In genomic region chr2:143263045-143263625, GRCh38 we compare ENCODE assay signal across 10 cellular contexts.
A peak's percentile ranks its signal among the peaks of the same experiment; 100 is the strongest.
DNase-seq lines count a peak whose midpoint lies in the region; ATAC-seq and TF ChIP-seq lines count a peak whose summit lies in the region.
"Had no signal": no experiment of that assay in that cellular context is flagged by ENCODE, and none has a peak within 500 bp of the region (broad histone marks: within the 10 kb centered on the region; RNA-seq: fewer than 3 reads in every experiment).

No MANE protein-coding gene starts in this region.

- H3K9ac ChIP-seq in GM23248 = no peak overlapping the region

- no peak overlapping the region for H3K4me3 ChIP-seq in CD4-positive, alpha-beta memory T cell (ENCODE audit: low read length in 2 of 2)
- H3K4me3 ChIP-seq in HL-60 (replicated peaks; ENCODE audit: insufficient read depth, low read length) (no peak overlapping the region), upper lobe of left lung (no peak overlapping the region), GM23248 (no peak overlapping the region)
- H3K4me3 ChIP-seq: PC-9 had no signal

- TF ChIP-seq CTCF in HL-60 (IDR thresholded peaks at IDR 0.05; ENCODE audit: insufficient read depth, low read length) (no peak), upper lobe of left lung (IDR thresholded peaks at IDR 0.05) (peak in 1 of 6 experiments; percentile 11)

- in situ Hi-C loops in GM23248 (cut with MboI) = no loop called here

- H3K79me2 ChIP-seq in GM23248 (ENCODE audit: insufficient read depth) = no peaks in the 10 kb centered on the region

- H3K9me3 Mint-ChIP-seq in CD4-positive, alpha-beta memory T cell = peaks cover 0 to 8% (median 6%) of the 10 kb centered on the region in 8 donors
- peaks cover 7% of the 10 kb centered on the region for H3K9me3 Mint-ChIP-seq in activated CD8-positive, alpha-beta T cell treated with anti-CD3 and anti-CD28 coated beads, Interleukin-2, amount 10 ng/mL, durations not matched to agents 7 days and 5 days (ENCODE audit: insufficient read depth)
- H3K9me3 Mint-ChIP-seq in immature natural killer cell = no peaks in the 10 kb centered on the region

- peaks cover 6% of the 10 kb centered on the region for H3F3A ChIP-seq in GM23248 (ENCODE audit: insufficient read depth)

- no peak for ATAC-seq in activated CD8-positive, alpha-beta T cell treated with anti-CD3 and anti-CD28 coated beads, Interleukin-2, amount 10 ng/mL, durations not matched to agents 7 days and 5 days
- no peak for ATAC-seq in upper lobe of left lung (ENCODE audit: low FRiP score in 2 of 2)
- no peak for ATAC-seq in HG02763 (IDR thresholded peaks at IDR 0.05; ENCODE audit: unreplicated experiment)

- no peaks in the 10 kb centered on the region for H3K27me3 Mint-ChIP-seq in CD4-positive, alpha-beta memory T cell
- no peaks in the 10 kb centered on the region for H3K27me3 Mint-ChIP-seq in activated CD8-positive, alpha-beta T cell treated with anti-CD3 and anti-CD28 coated beads, Interleukin-2, amount 10 ng/mL, durations not matched to agents 7 days and 5 days (ENCODE audit: low read depth)
- no peaks in the 10 kb centered on the region for H3K27me3 Mint-ChIP-seq in immature natural killer cell (ENCODE audit: low read depth in 3 of 3)

- H3K4me2 ChIP-seq in GM23248 (ENCODE audit: unreplicated experiment) = no peak overlapping the region
- H3K4me2 ChIP-seq: PC-9 had no signal

- peak overlapping the region; percentile 86 to 97 (median 91) for H3K27ac Mint-ChIP-seq in CD4-positive, alpha-beta memory T cell
- H3K27ac Mint-ChIP-seq in activated CD8-positive, alpha-beta T cell treated with anti-CD3 and anti-CD28 coated beads, Interleukin-2, amount 10 ng/mL, durations not matched to agents 7 days and 5 days = peak overlapping the region; percentile 85
- peak overlapping the region; percentile 71 to 92 (median 82) for H3K27ac Mint-ChIP-seq in immature natural killer cell

- intact Hi-C loops in CD4-positive, alpha-beta memory T cell (cut with micrococcal nuclease) = loop anchor here (2.0 kb wide), 1 partner anchor 14 kb away; no protein-coding TSS in a partner anchor

- peak overlapping the region in 6 of 8 donors; percentile 38 to 75 (median 64) for H3K4me3 Mint-ChIP-seq in CD4-positive, alpha-beta memory T cell
- no peak overlapping the region for H3K4me3 Mint-ChIP-seq in activated CD8-positive, alpha-beta T cell treated with anti-CD3 and anti-CD28 coated beads, Interleukin-2, amount 10 ng/mL, durations not matched to agents 7 days and 5 days
- no peak overlapping the region for H3K4me3 Mint-ChIP-seq in immature natural killer cell

- CTCF ChIA-PET in CD4-positive, alpha-beta memory T cell (lab: Charles Lee; ENCODE audit: partially characterized antibody) = interaction anchor here (0.7 to 7.9 kb wide), 11 partner anchors 11 to 1333 kb away, joined by 3 to 227 read pairs (median 9); no protein-coding TSS in a partner anchor
- CTCF ChIA-PET in activated CD8-positive, alpha-beta T cell treated with anti-CD3 and anti-CD28 coated beads, Interleukin-2, amount 10 ng/mL, durations not matched to agents 7 days and 5 days (lab: Charles Lee) = interaction anchor here (1.1 to 6.8 kb wide), 5 partner anchors 41 to 152 kb away, joined by 3 to 112 read pairs (median 6); no protein-coding TSS in a partner anchor

- no peaks in the 10 kb centered on the region for H3K36me3 ChIP-seq in CD4-positive, alpha-beta memory T cell (ENCODE audit: insufficient read depth, low read length)
- H3K36me3 ChIP-seq in upper lobe of left lung (no peaks in the 10 kb centered on the region), GM23248 (ENCODE audit: low read depth) (no peaks in the 10 kb centered on the region)

- H3K4me1 Mint-ChIP-seq in CD4-positive, alpha-beta memory T cell = peaks cover 41 to 70% (median 57%) of the 10 kb centered on the region in 4 donors
- H3K4me1 Mint-ChIP-seq in activated CD8-positive, alpha-beta T cell treated with anti-CD3 and anti-CD28 coated beads, Interleukin-2, amount 10 ng/mL, durations not matched to agents 7 days and 5 days (ENCODE audit: low read depth) = peaks cover 51% of the 10 kb centered on the region
- peaks cover 38 to 60% of the 10 kb centered on the region in 2 donors for H3K4me1 Mint-ChIP-seq in immature natural killer cell

- H3K27ac ChIP-seq in CD4-positive, alpha-beta memory T cell (ENCODE audit: low read depth, low read length) = peak overlapping the region; percentile 60
- H3K27ac ChIP-seq in HL-60 (replicated peaks) (peak overlapping the region; percentile 54; the same call in 1 of the 2 replicates), upper lobe of left lung (no peak overlapping the region), GM23248 (no peak overlapping the region)
- H3K27ac ChIP-seq: PC-9 had no signal

- POLR2A ChIA-PET in CD4-positive, alpha-beta memory T cell (lab: Charles Lee; ENCODE audit: partially characterized antibody) = interaction anchor here (1.1 to 7.2 kb wide), 5 partner anchors 11 to 134 kb away, joined by 3 to 96 read pairs (median 20); partner anchors contain the start of gene ARHGAP15
- POLR2A ChIA-PET in activated CD8-positive, alpha-beta T cell treated with anti-CD3 and anti-CD28 coated beads, Interleukin-2, amount 10 ng/mL, durations not matched to agents 7 days and 5 days (lab: Charles Lee) = no interaction called here

- no peak for DNase-seq in CD4-positive, alpha-beta memory T cell
- DNase-seq in HL-60 (ENCODE audit: low read depth in 1 of 2, low spot score in 1 of 2) (no peak), immature natural killer cell (no peak), upper lobe of left lung (no peak), NCI-H1417 treated with DMSO at 0.1 percent for 48 hours (lab: John Stamatoyannopoulos, UW) (no peak), GM23248 (no peak)
- no peak for DNase-seq in activated CD8-positive, alpha-beta T cell treated with anti-CD3 and anti-CD28 coated beads, Interleukin-2, amount 10 ng/mL, durations not matched to agents 7 days and 5 days
- DNase-seq: activated T-cell treated with anti-CD3 and anti-CD28 coated beads, Interleukin-2, amount 50 U/mL, for 1 hour; PC-9 had no signal

- TF ChIP-seq EP300 in upper lobe of left lung (IDR thresholded peaks at IDR 0.05) = no peak

- H3K9me3 ChIP-seq in CD4-positive, alpha-beta memory T cell (ENCODE audit: control insufficient read depth in 1 of 2, low read length in 2 of 2) = peaks cover 5 to 6% of the 10 kb centered on the region in 2 donors
- H3K9me3 ChIP-seq in upper lobe of left lung (no peaks in the 10 kb centered on the region), GM23248 (ENCODE audit: low read depth) (no peaks in the 10 kb centered on the region)

- H3K4me1 ChIP-seq in CD4-positive, alpha-beta memory T cell (ENCODE audit: insufficient read depth, low read length) = peaks cover 70% of the 10 kb centered on the region
- H3K4me1 ChIP-seq in upper lobe of left lung (peaks cover 0 to 8% (median 2%) of the 10 kb centered on the region in 4 donors), GM23248 (ENCODE audit: insufficient read depth) (peaks cover 4% of the 10 kb centered on the region)

- 60 to 74% methylated on average over 2 of the region's 2 CpGs for WGBS in upper lobe of left lung, 2 donors
- 86 to 87% methylated on average over 2 of the region's 2 CpGs for WGBS in GM23248 (ENCODE audit: low coverage in 1 of 2, low lambda C conversion rate in 2 of 2, missing lambda C conversion rate in 2 of 2), 2 experiments

- no peaks in the 10 kb centered on the region for H4K20me1 ChIP-seq in GM23248 (ENCODE audit: insufficient read depth)

- H2AFZ ChIP-seq in GM23248 = no peak overlapping the region
- H2AFZ ChIP-seq: PC-9 had no signal

- H3K27me3 ChIP-seq in CD4-positive, alpha-beta memory T cell (ENCODE audit: insufficient read depth, low read length) = no peaks in the 10 kb centered on the region
- H3K27me3 ChIP-seq in HL-60 (ENCODE audit: insufficient read depth, poor library complexity, severe bottlenecking) (no peaks in the 10 kb centered on the region), upper lobe of left lung (no peaks in the 10 kb centered on the region), GM23248 (replicated peaks; ENCODE audit: insufficient read depth) (no peaks in the 10 kb centered on the region)

- TF ChIP-seq POLR2A in upper lobe of left lung (IDR thresholded peaks at IDR 0.05) = no peak

- H3K9me2 ChIP-seq in GM23248 (ENCODE audit: insufficient read depth) = no peaks in the 10 kb centered on the region

- H3K36me3 Mint-ChIP-seq in CD4-positive, alpha-beta memory T cell = peaks cover 30 to 43% of the 10 kb centered on the region in 2 donors
- H3K36me3 Mint-ChIP-seq in activated CD8-positive, alpha-beta T cell treated with anti-CD3 and anti-CD28 coated beads, Interleukin-2, amount 10 ng/mL, durations not matched to agents 7 days and 5 days (ENCODE audit: low read depth) = peaks cover 56% of the 10 kb centered on the region
- H3K36me3 Mint-ChIP-seq in immature natural killer cell = peaks cover 0 to 7% (median 7%) of the 10 kb centered on the region in 3 donors

Comparison
In these comparisons a context has a peak if more than half of its experiments do, and no peak if none do; other contexts are left out.
1. H3K27ac ChIP-seq: peak in CD4-positive, alpha-beta memory T cell (single experiment) and HL-60 (single experiment); none in upper lobe of left lung (0 of 4) and GM23248 (single experiment).
2. H3K4me3 Mint-ChIP-seq: peak in CD4-positive, alpha-beta memory T cell (6 of 8); none in activated CD8-positive, alpha-beta T cell treated with anti-CD3 and anti-CD28 coated beads, Interleukin-2, amount 10 ng/mL, durations not matched to agents 7 days and 5 days (single experiment) and immature natural killer cell (0 of 5).
3. Peak in every context shown above with its lines, with median percentiles within 50 percentile points of each other: H3K27ac Mint-ChIP-seq.